32 cellular contexts compared by ENCODE assay signal in the genomic region with DNA sequence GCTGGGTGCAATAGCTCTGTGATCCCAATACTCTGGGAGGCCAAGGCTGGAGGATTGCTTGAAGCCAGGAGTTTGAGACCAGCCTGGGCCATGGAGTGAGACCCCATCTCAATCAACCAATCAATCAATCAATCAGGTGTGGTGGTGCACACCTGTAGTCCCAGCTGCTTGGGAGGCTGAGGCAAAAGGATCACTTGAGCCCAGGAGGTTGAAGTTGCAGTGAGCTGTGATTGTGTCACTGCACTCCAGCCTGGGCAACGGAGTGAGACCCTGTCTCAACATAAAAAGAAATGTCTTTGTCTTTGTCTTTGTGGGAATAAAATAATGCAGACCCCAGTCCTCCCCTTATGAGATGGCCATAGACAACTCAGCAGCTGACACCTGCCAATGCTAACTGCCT.
"Had no signal": no experiment of that assay in that cellular context is flagged by ENCODE, and none has a peak within 500 bp of the region (broad histone marks: within the 10 kb centered on the region; RNA-seq: fewer than 3 reads in every experiment).

No MANE protein-coding gene starts in this region.

- FAIRE-seq: bronchial epithelial cell had no signal

- ATAC-seq: activated CD4-positive, alpha-beta T cell treated with anti-CD3 and anti-CD28 coated beads for 36 hours; activated CD8-positive, alpha-beta memory T cell treated with anti-CD3 and anti-CD28 coated beads, Interleukin-2, amount 10 ng/mL, durations not matched to agents 7 days and 5 days; activated CD8-positive, alpha-beta T cell treated with anti-CD3 and anti-CD28 coated beads, Interleukin-2, amount 10 ng/mL, durations not matched to agents 7 days and 5 days; effector memory CD8-positive, alpha-beta T cell; foreskin keratinocyte; T-helper 17 cell had no signal

- H3K27me3 Mint-ChIP-seq: activated CD4-positive, alpha-beta T cell treated with anti-CD3 and anti-CD28 coated beads for 36 hours; central memory CD8-positive, alpha-beta T cell had no signal

- DNase-seq: activated CD4-positive, alpha-beta memory T cell treated with anti-CD3 and anti-CD28 coated beads for 36 hours; activated CD4-positive, alpha-beta T cell treated with anti-CD3 and anti-CD28 coated beads for 36 hours; activated CD4-positive, alpha-beta T cell treated with anti-CD3 and anti-CD28 coated beads, Interleukin-2, amount 10 ng/mL, durations not matched to agents 24 days and 14 days; activated CD4-positive, CD25-positive, alpha-beta regulatory T cell; activated CD4-positive, CD25-positive, alpha-beta regulatory T cell treated with anti-CD3 and anti-CD28 coated beads, Interleukin-2, amount 50 U/mL, for 72 hours; activated CD8-positive, alpha-beta memory T cell treated with anti-CD3 and anti-CD28 coated beads, Interleukin-2, amount 10 ng/mL, durations not matched to agents 7 days and 5 days; activated CD8-positive, alpha-beta memory T cell treated with anti-CD3 and anti-CD28 coated beads, Interleukin-2, amount 50 U/mL, for 4 hours; activated CD8-positive, alpha-beta T cell treated with anti-CD3 and anti-CD28 coated beads, Interleukin-2, amount 10 ng/mL, durations not matched to agents 7 days and 5 days; activated gamma-delta T cell; activated naive CD4-positive, alpha-beta T cell; activated naive CD4-positive, alpha-beta T cell treated with anti-CD3 and anti-CD28 coated beads, Interleukin-2, amount 10 ng/mL, durations not matched to agents 7 days and 5 days; activated T-cell treated with anti-CD3 and anti-CD28 coated beads, Interleukin-2, amount 50 U/mL, for 1 hour; activated T-cell treated with anti-CD3 and anti-CD28 coated beads, Interleukin-2, amount 50 U/mL, for 48 hours; aorta; brain microvascular endothelial cell; cortex of kidney; dermis blood vessel endothelial cell; effector CD4-positive, alpha-beta T cell; effector memory CD8-positive, alpha-beta T cell; erythroblast; foreskin keratinocyte; glutamatergic neuron; T-helper 1 cell; T-helper 17 cell; T1000 had no signal

- H3K9me3 ChIP-seq: esophagus muscularis mucosa, gastrocnemius medialis had no signal

- H3K4me1 ChIP-seq: foreskin keratinocyte had no signal

- H3K4me3 Mint-ChIP-seq: activated CD4-positive, alpha-beta memory T cell treated with anti-CD3 and anti-CD28 coated beads for 36 hours; activated CD4-positive, alpha-beta T cell treated with anti-CD3 and anti-CD28 coated beads for 36 hours; activated CD4-positive, alpha-beta T cell treated with anti-CD3 and anti-CD28 coated beads, Interleukin-2, amount 10 ng/mL, durations not matched to agents 24 days and 14 days; activated CD8-positive, alpha-beta memory T cell treated with anti-CD3 and anti-CD28 coated beads, Interleukin-2, amount 10 ng/mL, durations not matched to agents 7 days and 5 days; activated CD8-positive, alpha-beta T cell treated with anti-CD3 and anti-CD28 coated beads, Interleukin-2, amount 10 ng/mL, durations not matched to agents 7 days and 5 days; activated naive CD4-positive, alpha-beta T cell treated with anti-CD3 and anti-CD28 coated beads, Interleukin-2, amount 10 ng/mL, durations not matched to agents 7 days and 5 days; activated naive CD8-positive, alpha-beta T cell; central memory CD8-positive, alpha-beta T cell; effector memory CD8-positive, alpha-beta T cell; T-helper 17 cell; T-helper 2 cell treated with Interferon-gamma antibody and Interleukin-4, amounts not matched to agents 5 μg/mL and 100 μg/mL, for 36 hours had no signal

- H3K36me3 Mint-ChIP-seq: activated CD4-positive, alpha-beta memory T cell treated with anti-CD3 and anti-CD28 coated beads for 36 hours; activated CD8-positive, alpha-beta memory T cell treated with anti-CD3 and anti-CD28 coated beads, Interleukin-2, amount 10 ng/mL, durations not matched to agents 7 days and 5 days; activated naive CD4-positive, alpha-beta T cell treated with anti-CD3 and anti-CD28 coated beads, Interleukin-2, amount 10 ng/mL, durations not matched to agents 7 days and 5 days; activated naive CD8-positive, alpha-beta T cell had no signal

- H3K9me3 Mint-ChIP-seq: activated CD4-positive, alpha-beta memory T cell treated with anti-CD3 and anti-CD28 coated beads for 36 hours; activated naive CD4-positive, alpha-beta T cell treated with anti-CD3 and anti-CD28 coated beads, Interleukin-2, amount 10 ng/mL, durations not matched to agents 7 days and 5 days; central memory CD8-positive, alpha-beta T cell; effector memory CD8-positive, alpha-beta T cell; T-helper 2 cell treated with Interferon-gamma antibody and Interleukin-4, amounts not matched to agents 5 μg/mL and 100 μg/mL, for 36 hours had no signal

- H3K4me3 ChIP-seq: esophagus muscularis mucosa, gastrocnemius medialis, heart left ventricle had no signal

- H3K27ac ChIP-seq: brain microvascular endothelial cell, esophagus muscularis mucosa, foreskin keratinocyte, gastrocnemius medialis had no signal

- H3K27ac Mint-ChIP-seq: activated CD4-positive, alpha-beta memory T cell treated with anti-CD3 and anti-CD28 coated beads for 36 hours; activated CD4-positive, alpha-beta T cell treated with anti-CD3 and anti-CD28 coated beads for 36 hours; activated CD8-positive, alpha-beta memory T cell treated with anti-CD3 and anti-CD28 coated beads, Interleukin-2, amount 10 ng/mL, durations not matched to agents 7 days and 5 days; activated CD8-positive, alpha-beta T cell treated with anti-CD3 and anti-CD28 coated beads, Interleukin-2, amount 10 ng/mL, durations not matched to agents 7 days and 5 days; activated naive CD4-positive, alpha-beta T cell treated with anti-CD3 and anti-CD28 coated beads, Interleukin-2, amount 10 ng/mL, durations not matched to agents 7 days and 5 days; activated naive CD8-positive, alpha-beta T cell; effector memory CD8-positive, alpha-beta T cell; T-helper 17 cell; T-helper 2 cell treated with Interferon-gamma antibody and Interleukin-4, amounts not matched to agents 5 μg/mL and 100 μg/mL, for 36 hours had no signal

- H3K27me3 ChIP-seq: brain microvascular endothelial cell, esophagus muscularis mucosa, gastrocnemius medialis had no signal

- H3K36me3 ChIP-seq: brain microvascular endothelial cell, esophagus muscularis mucosa, gastrocnemius medialis, heart left ventricle had no signal

- H3K4me1 Mint-ChIP-seq: activated CD4-positive, alpha-beta T cell treated with anti-CD3 and anti-CD28 coated beads, Interleukin-2, amount 10 ng/mL, durations not matched to agents 24 days and 14 days; activated CD8-positive, alpha-beta memory T cell treated with anti-CD3 and anti-CD28 coated beads, Interleukin-2, amount 10 ng/mL, durations not matched to agents 7 days and 5 days; activated naive CD4-positive, alpha-beta T cell treated with anti-CD3 and anti-CD28 coated beads, Interleukin-2, amount 10 ng/mL, durations not matched to agents 7 days and 5 days; central memory CD8-positive, alpha-beta T cell had no signal
